ENCODE assay signal across 18 cellular contexts in the genomic region with DNA sequence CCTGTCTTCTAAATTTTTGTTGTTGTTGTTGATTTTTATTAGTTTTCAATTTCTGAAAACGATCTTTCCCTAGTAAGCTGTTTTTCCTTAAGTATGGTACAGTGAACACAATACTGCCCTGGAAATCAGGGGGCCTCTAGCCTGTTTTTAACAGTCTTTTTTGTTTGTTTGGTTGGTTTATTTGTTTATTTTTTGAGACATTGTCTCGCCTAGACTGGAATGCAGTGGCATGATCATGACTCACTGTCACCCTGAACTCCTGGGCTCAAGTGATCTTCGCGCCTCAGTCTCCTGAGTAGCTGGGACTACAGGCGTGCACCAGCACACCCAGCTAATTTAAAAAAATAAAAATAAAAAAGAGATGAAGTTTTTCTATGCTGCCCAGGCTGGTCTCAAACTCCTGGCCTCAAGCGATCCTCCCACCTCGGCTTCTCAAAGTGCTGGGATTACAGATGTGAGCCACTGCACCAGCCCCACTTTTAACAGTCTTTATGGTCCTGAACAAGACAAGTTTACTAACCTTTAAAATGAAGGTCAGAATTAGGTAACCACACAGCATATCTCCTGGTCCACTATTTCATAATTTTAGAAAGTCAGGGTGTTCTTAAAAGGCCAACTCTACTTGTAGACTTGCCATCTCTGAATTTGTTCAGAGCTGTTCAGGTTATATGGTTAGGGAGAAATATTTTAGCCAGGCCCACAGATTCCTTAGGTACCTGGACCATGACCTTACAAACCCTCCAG. TPM values are rescaled to one million over a fixed set of nuclear protein-coding genes. Genes with fewer than 3 reads are reported as not detected.
DNase-seq lines count a peak whose midpoint lies in the region; ATAC-seq and TF ChIP-seq lines count a peak whose summit lies in the region.
"Had no signal": no experiment of that assay in that cellular context is flagged by ENCODE, and none has a peak within 500 bp of the region (broad histone marks: within the 10 kb centered on the region; RNA-seq: fewer than 3 reads in every experiment).

No MANE protein-coding gene starts in this region.

- peaks cover 18% of the 10 kb centered on the region for H3K4me1 Mint-ChIP-seq in Calu3 (ENCODE audit: low read depth, unreplicated experiment)

- H3K27me3 Mint-ChIP-seq in Calu3 (ENCODE audit: unreplicated experiment): no peaks in the 10 kb centered on the region
- H3K27me3 Mint-ChIP-seq: T-helper 17 cell had no signal

- no peaks in the 10 kb centered on the region for H3K9me3 Mint-ChIP-seq in Calu3 (ENCODE audit: low read depth, unreplicated experiment)
- H3K9me3 Mint-ChIP-seq: immature natural killer cell had no signal

- no peak overlapping the region for H3K4me3 Mint-ChIP-seq in Calu3 (ENCODE audit: low read depth, unreplicated experiment)
- H3K4me3 Mint-ChIP-seq: immature natural killer cell, T-helper 17 cell had no signal

- H3K27ac Mint-ChIP-seq in Calu3 (ENCODE audit: unreplicated experiment): peak overlapping the region; percentile 22
- H3K27ac Mint-ChIP-seq: immature natural killer cell, T-helper 17 cell had no signal

- TF ChIP-seq CTCF in Calu3 (IDR thresholded peaks at IDR 0.05; ENCODE audit: unreplicated experiment) (no peak), GM20000 (IDR thresholded peaks at IDR 0.05; ENCODE audit: extremely low read depth, missing control alignments) (no peak), GM13976 (IDR thresholded peaks at IDR 0.05; ENCODE audit: borderline replicate concordance, control extremely low read depth, extremely low read depth, insufficient read depth, missing control alignments) (no peak)

- DNase-seq in Calu3: no peak
- peak; percentile 34 for DNase-seq in dermis blood vessel endothelial cell
- DNase-seq in mucosa of gallbladder (ENCODE audit: low spot score): peak; percentile 30
- no peak for DNase-seq in GM20000 (ENCODE audit: low spot score)
- no peak for DNase-seq in GM13976 (ENCODE audit: low spot score)
- DNase-seq in NCI-H128 (lab: John Stamatoyannopoulos, UW; ENCODE audit: unreplicated experiment): no peak
- DNase-seq: activated gamma-delta T cell; cortex of kidney; immature natural killer cell; NCI-H1092 treated with DMSO at 0.1 percent for 48 hours; NCI-H2171 treated with DMSO at 0.1 percent for 48 hours; retina; SHP77 treated with DMSO at 0.1 percent for 48 hours; stimulated activated CD4-positive, alpha-beta T cell treated with anti-CD3 and anti-CD28 coated beads, Interleukin-1b, Interleukin-23, amount 100 ng/mL, for 48 hours; T-helper 17 cell had no signal

- in situ Hi-C loops in GM13976 (cut with MboI; ENCODE audit: low sequenced_read_pairs, unreplicated experiment): loop anchor here (25.0 kb wide), 1 partner anchor 915 kb away; a partner anchor contains a TSS

- 0 out of 2 replicates have a peak, but pooled peaks have one; percentile 9 for TF ChIP-seq RAD21 in Ishikawa (IDR thresholded peaks at IDR 0.05; ENCODE audit: low read depth)

- TF ChIP-seq EP300 in Ishikawa (IDR thresholded peaks at IDR 0.05; ENCODE audit: borderline replicate concordance): no peak

- peaks cover 11% of the 10 kb centered on the region for H3K36me3 Mint-ChIP-seq in Calu3 (ENCODE audit: insufficient read depth, unreplicated experiment)

- no TSS peak for BruUV-seq in Calu3 (replicated peaks; lab: Mats Ljungman, UMichigan)

- no peak for ATAC-seq in GM21367 (IDR thresholded peaks at IDR 0.05; ENCODE audit: unreplicated experiment)
- ATAC-seq: activated CD4-positive, CD25-positive, alpha-beta regulatory T cell treated with anti-CD3 and anti-CD28 coated beads, Interleukin-2, amount 50 U/mL, for 24 hours; T-helper 17 cell had no signal

- intact Hi-C loops in Calu3 (cut with micrococcal nuclease; ENCODE audit: unreplicated experiment): no loop called here

- CTCF ChIA-PET in Calu3 (lab: Charles Lee): interaction anchor here (0.5 kb wide), 1 partner anchor 1069 kb away, joined by 8 read pairs; no protein-coding TSS in a partner anchor

TF ChIP-seq in Ishikawa, 13 proteins besides CTCF, POLR2A, EP300 and RAD21:
- 0 out of 2 replicates have a peak, but pooled peaks have one; percentile 22 for TF ChIP-seq TEAD4 (IDR thresholded peaks at IDR 0.05)
- TF ChIP-seq, protein P1, sequence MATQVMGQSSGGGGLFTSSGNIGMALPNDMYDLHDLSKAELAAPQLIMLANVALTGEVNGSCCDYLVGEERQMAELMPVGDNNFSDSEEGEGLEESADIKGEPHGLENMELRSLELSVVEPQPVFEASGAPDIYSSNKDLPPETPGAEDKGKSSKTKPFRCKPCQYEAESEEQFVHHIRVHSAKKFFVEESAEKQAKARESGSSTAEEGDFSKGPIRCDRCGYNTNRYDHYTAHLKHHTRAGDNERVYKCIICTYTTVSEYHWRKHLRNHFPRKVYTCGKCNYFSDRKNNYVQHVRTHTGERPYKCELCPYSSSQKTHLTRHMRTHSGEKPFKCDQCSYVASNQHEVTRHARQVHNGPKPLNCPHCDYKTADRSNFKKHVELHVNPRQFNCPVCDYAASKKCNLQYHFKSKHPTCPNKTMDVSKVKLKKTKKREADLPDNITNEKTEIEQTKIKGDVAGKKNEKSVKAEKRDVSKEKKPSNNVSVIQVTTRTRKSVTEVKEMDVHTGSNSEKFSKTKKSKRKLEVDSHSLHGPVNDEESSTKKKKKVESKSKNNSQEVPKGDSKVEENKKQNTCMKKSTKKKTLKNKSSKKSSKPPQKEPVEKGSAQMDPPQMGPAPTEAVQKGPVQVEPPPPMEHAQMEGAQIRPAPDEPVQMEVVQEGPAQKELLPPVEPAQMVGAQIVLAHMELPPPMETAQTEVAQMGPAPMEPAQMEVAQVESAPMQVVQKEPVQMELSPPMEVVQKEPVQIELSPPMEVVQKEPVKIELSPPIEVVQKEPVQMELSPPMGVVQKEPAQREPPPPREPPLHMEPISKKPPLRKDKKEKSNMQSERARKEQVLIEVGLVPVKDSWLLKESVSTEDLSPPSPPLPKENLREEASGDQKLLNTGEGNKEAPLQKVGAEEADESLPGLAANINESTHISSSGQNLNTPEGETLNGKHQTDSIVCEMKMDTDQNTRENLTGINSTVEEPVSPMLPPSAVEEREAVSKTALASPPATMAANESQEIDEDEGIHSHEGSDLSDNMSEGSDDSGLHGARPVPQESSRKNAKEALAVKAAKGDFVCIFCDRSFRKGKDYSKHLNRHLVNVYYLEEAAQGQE (IDR thresholded peaks at IDR 0.05; ENCODE audit: low read depth): no peak

RNA-seq across cellular contexts. Expression of a gene that starts 35.4 kb away (rescaled TPM):
- total RNA-seq in Calu3 (2022) (19.0 and 31.3 TPM in 2 replicates), dermis blood vessel endothelial cell (17.5 and 22.4 TPM in 2 replicates), mucosa of gallbladder (21.4 TPM)

Comparison
In these comparisons a context has a peak if more than half of its experiments do, and no peak if none do; other contexts are left out.
1. DNase-seq: peak in dermis blood vessel endothelial cell (single experiment) and mucosa of gallbladder (single experiment); none in Calu3 (single experiment), GM20000 (single experiment), GM13976 (single experiment) and NCI-H128 (single experiment).